15 cellular contexts compared by ENCODE assay signal in the genomic region with DNA sequence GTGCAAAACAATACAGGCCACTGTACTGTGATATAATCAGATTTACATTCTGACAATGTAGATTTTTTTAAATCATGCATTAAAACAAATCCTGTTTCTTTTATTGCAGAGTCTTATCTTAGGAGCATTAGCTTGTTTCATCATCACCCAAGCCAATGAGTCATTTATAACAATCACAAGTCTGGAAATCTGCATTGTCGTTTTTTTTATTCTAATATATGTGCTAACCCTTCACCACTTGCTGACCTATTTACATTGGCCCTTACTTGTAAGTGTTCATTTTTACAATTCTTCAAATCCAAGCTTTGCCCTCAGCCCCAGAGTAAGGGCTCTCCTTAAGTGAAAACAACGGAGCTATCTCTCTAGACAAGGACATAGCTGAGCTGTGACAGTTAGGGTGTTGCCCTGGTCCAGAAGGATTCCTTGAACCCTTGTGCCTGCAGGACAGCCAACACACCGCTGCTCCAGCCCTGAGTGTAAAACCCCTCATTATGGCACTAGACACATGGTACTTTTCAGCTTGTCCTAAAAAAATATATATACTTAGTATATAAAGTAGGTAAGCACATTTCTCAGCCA. TPM values are rescaled to one million over a fixed set of nuclear protein-coding genes. Genes with fewer than 3 reads are reported as not detected.
DNase-seq lines count a peak whose midpoint lies in the region; ATAC-seq and TF ChIP-seq lines count a peak whose summit lies in the region.
"Had no signal": no experiment of that assay in that cellular context is flagged by ENCODE, and none has a peak within 500 bp of the region (broad histone marks: within the 10 kb centered on the region; RNA-seq: fewer than 3 reads in every experiment).

No MANE protein-coding gene starts in this region.

- TF ChIP-seq CTCF in right atrium auricular region (IDR thresholded peaks at IDR 0.05) (no peak), vagina (IDR thresholded peaks at IDR 0.05) (no peak), CD14-positive monocyte (IDR thresholded peaks at IDR 0.05) (no peak)

- no peaks in the 10 kb centered on the region for H3K27me3 ChIP-seq in right cardiac atrium (ENCODE audit: control insufficient read depth, insufficient read depth)
- no peaks in the 10 kb centered on the region for H3K27me3 ChIP-seq in right atrium auricular region
- H3K27me3 ChIP-seq in vagina, result no peaks in the 10 kb centered on the region

- H3K27ac Mint-ChIP-seq in immature natural killer cell (peak overlapping the region in 4 of 6 donors; percentile 25 to 77 (median 41)), CD14-positive monocyte (peak overlapping the region in 1 of 7 donors; percentile 4)

- H3K36me3 ChIP-seq in right atrium auricular region (peaks cover 11% of the 10 kb centered on the region), vagina (peaks cover 0 to 10% of the 10 kb centered on the region in 2 donors)

- TF ChIP-seq POLR2A in vagina (IDR thresholded peaks at IDR 0.05), result no peak

- DNase-seq in right cardiac atrium (no peak), right atrium auricular region (ENCODE audit: low spot score) (no peak), astrocyte of the hippocampus (ENCODE audit: low read depth, low spot score) (peak; percentile 43), immature natural killer cell (no peak), NCI-H526 treated with DMSO at 0.1 percent for 48 hours (lab: John Stamatoyannopoulos, UW) (no peak), NCI-H1092 (lab: John Stamatoyannopoulos, UW) (no peak), vagina (ENCODE audit: extremely low spot score in 2 of 2) (no peak), CD14-positive monocyte (ENCODE audit: low spot score) (no peak)
- DNase-seq: glutamatergic neuron; mesendoderm; NCI-H510A; stimulated activated CD8-positive, alpha-beta memory T cell treated with anti-CD3 and anti-CD28 coated beads, Interleukin-4, amount 100 ng/mL, for 48 hours had no signal

- ATAC-seq in right cardiac atrium, result peak; percentile 57 to 69

- 56% methylated on average over 3 of the region's 3 CpGs for WGBS in right cardiac atrium

- H3K4me3 ChIP-seq in right cardiac atrium (ENCODE audit: low read length), result no peak overlapping the region
- no peak overlapping the region for H3K4me3 ChIP-seq in right atrium auricular region
- no peak overlapping the region for H3K4me3 ChIP-seq in vagina

- no peaks in the 10 kb centered on the region for H3K9me3 Mint-ChIP-seq in immature natural killer cell
- peaks cover 0 to 4% (median 0%) of the 10 kb centered on the region in 7 donors for H3K9me3 Mint-ChIP-seq in CD14-positive monocyte
- H3K9me3 Mint-ChIP-seq: central memory CD8-positive, alpha-beta T cell had no signal

- intact Hi-C loops in right cardiac atrium (cut with DNase I) (no loop called here), vagina (cut with DNase I) (no loop called here), CD14-positive monocyte (cut with micrococcal nuclease) (loop anchor here in 1 of 2 donors (5.0 kb wide), 1 partner anchor 32 kb away; the partner anchor contains the start of gene CMTM3)

- H3K9me3 ChIP-seq in right cardiac atrium (ENCODE audit: control insufficient read depth, low read length), result no peaks in the 10 kb centered on the region
- H3K9me3 ChIP-seq in right atrium auricular region, result no peaks in the 10 kb centered on the region
- H3K9me3 ChIP-seq in vagina, result no peaks in the 10 kb centered on the region

- peaks cover 28 to 72% of the 10 kb centered on the region in 2 donors for H3K4me1 Mint-ChIP-seq in immature natural killer cell
- peaks cover 18% of the 10 kb centered on the region for H3K4me1 Mint-ChIP-seq in CD14-positive monocyte

- H3K4me3 Mint-ChIP-seq in immature natural killer cell (no peak overlapping the region), CD14-positive monocyte (no peak overlapping the region)
- H3K4me3 Mint-ChIP-seq: central memory CD8-positive, alpha-beta T cell had no signal

- peaks cover 0 to 4% (median 0%) of the 10 kb centered on the region in 3 donors for H3K27me3 Mint-ChIP-seq in immature natural killer cell (ENCODE audit: low read depth in 3 of 3)
- peaks cover 0 to 3% (median 0%) of the 10 kb centered on the region in 3 donors for H3K27me3 Mint-ChIP-seq in CD14-positive monocyte (ENCODE audit: low read depth in 3 of 3)
- H3K27me3 Mint-ChIP-seq: central memory CD8-positive, alpha-beta T cell had no signal

- H3K4me1 ChIP-seq in right cardiac atrium (ENCODE audit: control insufficient read depth, insufficient read depth, low read length), result no peaks in the 10 kb centered on the region
- H3K4me1 ChIP-seq in right atrium auricular region, result no peaks in the 10 kb centered on the region
- no peaks in the 10 kb centered on the region for H3K4me1 ChIP-seq in vagina

- no peak overlapping the region for H3K27ac ChIP-seq in right cardiac atrium (ENCODE audit: low read length)
- no peak overlapping the region for H3K27ac ChIP-seq in right atrium auricular region
- no peak overlapping the region for H3K27ac ChIP-seq in vagina

- peaks cover 19 to 27% (median 19%) of the 10 kb centered on the region in 3 donors for H3K36me3 Mint-ChIP-seq in immature natural killer cell
- H3K36me3 Mint-ChIP-seq in CD14-positive monocyte, result peaks cover 46 to 55% of the 10 kb centered on the region in 2 donors

RNA-seq across cellular contexts. Expression of gene CMTM1, which starts 3.7 kb away (rescaled TPM):
- total RNA-seq in right cardiac atrium (1 to 10 TPM in 3 of 4 donors, under 1 TPM in 1; 0.82 to 2.6 (median 1.9) TPM), right atrium auricular region (1 to 10 TPM in 1 of 2 donors, not detected in 1; 1.6 TPM), vagina (not detected)
- polyA plus RNA-seq in right cardiac atrium (0.14 TPM), immature natural killer cell (1 to 10 TPM; 1.1 to 3.1 (median 2.2) TPM), CD14-positive monocyte (1 to 10 TPM; 1.6 to 2.5 TPM)

RNA-seq across cellular contexts. Expression of gene CMTM2, which starts 9.3 kb away (rescaled TPM):
- total RNA-seq in right cardiac atrium (under 1 TPM in 1 of 4 donors, not detected in 3; 0.47 TPM), right atrium auricular region (not detected), vagina (not detected)
- polyA plus RNA-seq in right cardiac atrium (not detected), immature natural killer cell (under 1 TPM in 1 of 3 donors, not detected in 2; 0.85 TPM), CD14-positive monocyte (10 to 100 TPM; 39.1 to 41.6 TPM)
- total RNA-seq: H1, SK-MEL-5 had no signal
- polyA plus RNA-seq: H1 had no signal

RNA-seq across cellular contexts. Expression of gene CKLF, which starts 17.5 kb away (rescaled TPM):
- total RNA-seq in right cardiac atrium (10 to 100 TPM in 3 of 4 donors, 1 to 10 TPM in 1; 8.9 to 19.0 (median 13.3) TPM), right atrium auricular region (10 to 100 TPM; 11.5 to 22.5 TPM), vagina (52.3 TPM)
- polyA plus RNA-seq in right cardiac atrium (17.7 TPM), immature natural killer cell (100 to 1,000 TPM; 226 to 318 (median 229) TPM), CD14-positive monocyte (100 to 1,000 TPM; 374 to 430 TPM)

RNA-seq across cellular contexts. Expression of gene TK2, which starts 20.0 kb away (rescaled TPM):
- total RNA-seq in right cardiac atrium (10 to 100 TPM; 23.6 to 25.6 (median 24.8) TPM), right atrium auricular region (10 to 100 TPM; 20.7 to 24.5 TPM), vagina (43.2 TPM)
- polyA plus RNA-seq in right cardiac atrium (18.2 TPM), immature natural killer cell (10 to 100 TPM in 1 of 3 donors, 1 to 10 TPM in 2; 8.2 to 19.9 (median 9.8) TPM), CD14-positive monocyte (10 to 100 TPM; 29.8 to 38.9 TPM)

RNA-seq across cellular contexts. Expression of gene CMTM3, which starts 34.6 kb away (rescaled TPM):
- 10 to 100 TPM; 10.3 to 17.4 (median 14.8) TPM for total RNA-seq in right cardiac atrium
- 12.6 TPM for polyA plus RNA-seq in right cardiac atrium
- 10 to 100 TPM; 15.6 to 26.2 TPM for total RNA-seq in right atrium auricular region
- 100 to 1,000 TPM in 2 of 3 donors, 10 to 100 TPM in 1; 83.5 to 145 (median 127) TPM for polyA plus RNA-seq in immature natural killer cell
- total RNA-seq in vagina, result 47.9 TPM
- 100 to 1,000 TPM; 126 to 131 TPM for polyA plus RNA-seq in CD14-positive monocyte
